Comparison of ENCODE assay signal across 15 cellular contexts in genomic region chr18:23210526-23210925, GRCh38.
DNase-seq lines count a peak whose midpoint lies in the region; ATAC-seq and TF ChIP-seq lines count a peak whose summit lies in the region.
"Had no signal": no experiment of that assay in that cellular context is flagged by ENCODE, and none has a peak within 500 bp of the region (broad histone marks: within the 10 kb centered on the region; RNA-seq: fewer than 3 reads in every experiment).

No MANE protein-coding gene starts in this region.

- H4K8ac ChIP-seq in IMR-90 (ENCODE audit: low read depth in 2 of 2, low read length in 2 of 2), result no peak overlapping the region
- no peak overlapping the region for H4K8ac ChIP-seq in mesendoderm (ENCODE audit: low read depth, low read length)

- intact Hi-C loops in IMR-90 (cut with micrococcal nuclease), result no loop called here

- H4K5ac ChIP-seq in IMR-90 (ENCODE audit: low read depth, low read length) (no peak overlapping the region), mesendoderm (ENCODE audit: low read length) (no peak overlapping the region)

- H2BK20ac ChIP-seq in IMR-90 (ENCODE audit: low read depth, low read length), result no peak overlapping the region

- H2BK15ac ChIP-seq in IMR-90 (ENCODE audit: low read depth, low read length), result no peak overlapping the region
- H2BK15ac ChIP-seq in mesendoderm (replicated peaks; ENCODE audit: low read depth), result no peak overlapping the region

- dilution Hi-C loops in IMR-90 (cut with HindIII; ENCODE audit: low sequenced_read_pairs, unreplicated experiment), result no loop called here

- no peak overlapping the region for H3K4me3 Mint-ChIP-seq in endothelial cell (ENCODE audit: unreplicated experiment)
- H3K4me3 Mint-ChIP-seq: CD8-positive, alpha-beta memory T cell had no signal

- no peak for TF ChIP-seq RAD21 in IMR-90 (IDR thresholded peaks at IDR 0.05; ENCODE audit: low read length)

- H3K9me3 ChIP-seq in IMR-90 (ENCODE audit: control insufficient read depth, insufficient read depth, low read length) (peaks cover 7% of the 10 kb centered on the region), suprapubic skin (no peaks in the 10 kb centered on the region)
- H3K9me3 ChIP-seq: Caco-2 had no signal

- in situ Hi-C loops in IMR-90 (cut with MboI; ENCODE audit: low sequenced_read_pairs), result no loop called here

- H2BK120ac ChIP-seq in IMR-90 (ENCODE audit: low read depth, low read length), result no peak overlapping the region
- no peak overlapping the region for H2BK120ac ChIP-seq in mesendoderm (ENCODE audit: low read depth, low read length)

- H3K4me2 ChIP-seq in IMR-90 (ENCODE audit: low read depth, low read length) (no peak overlapping the region), mesendoderm (ENCODE audit: low read length) (no peak overlapping the region)

- H3K79me1 ChIP-seq in IMR-90 (ENCODE audit: low read depth in 1 of 2, low read length in 2 of 2) (peaks cover 12 to 73% of the 10 kb centered on the region in 2 experiments; a peak in 3 of 4 replicates), mesendoderm (ENCODE audit: low read length) (peaks cover 3% of the 10 kb centered on the region)

- no peak for TF ChIP-seq EP300 in suprapubic skin (IDR thresholded peaks at IDR 0.05)

- DNase-seq in IMR-90 (no peak), caudate nucleus (lab: John Stamatoyannopoulos, UW) (no peak), suprapubic skin (ENCODE audit: low spot score in 2 of 2) (no peak), mesendoderm (no peak), endothelial cell (ENCODE audit: low spot score) (no peak), D341Med (ENCODE audit: low spot score) (no peak)
- DNase-seq: AML-193, Caco-2, DMS53, GM23248 had no signal

- H3K79me2 ChIP-seq in mesendoderm (ENCODE audit: control insufficient read depth, insufficient read depth, low read length), result no peaks in the 10 kb centered on the region

- peaks cover 71% of the 10 kb centered on the region for H3K36me3 Mint-ChIP-seq in endothelial cell (ENCODE audit: low read depth, unreplicated experiment)

- CTCF ChIA-PET in IMR-90 (lab: Yijun Ruan, JAX), result no interaction called here

- ATAC-seq in IMR-90 (ENCODE audit: low read depth) (no peak), esophagus mucosa (peak; percentile 59)
- ATAC-seq: HCT116 had no signal

- H2AK5ac ChIP-seq in IMR-90 (ENCODE audit: low read depth, low read length) (0 out of 2 replicates have a peak overlapping the region, but pooled peaks have one; percentile 7), mesendoderm (ENCODE audit: low read length) (no peak overlapping the region)

- 40% methylated on average over 1 of the region's 7 CpGs; no CpG with 5 or more reads in 1 of the 2 experiments for WGBS in IMR-90 (ENCODE audit: extremely low coverage in 2 of 2, insufficient read length in 1 of 2), 2 experiments
- 62% methylated on average over 7 of the region's 7 CpGs for WGBS in suprapubic skin
- no CpG with 5 or more reads among the region's 7 CpGs for WGBS in mesendoderm (ENCODE audit: extremely low coverage, insufficient coverage, low lambda C conversion rate)

- POLR2A ChIA-PET in IMR-90 (lab: Charles Lee; ENCODE audit: unreplicated experiment), result no interaction called here

- no peak overlapping the region for H2AK9ac ChIP-seq in IMR-90 (replicated peaks; ENCODE audit: low read depth, low read length, poor library complexity)

- H2AFZ ChIP-seq in IMR-90 (replicated peaks; ENCODE audit: low read length, poor library complexity), result no peak overlapping the region
- H2AFZ ChIP-seq: GM23248 had no signal

- H2BK5ac ChIP-seq in IMR-90 (ENCODE audit: low read depth, low read length, poor library complexity, severe bottlenecking) (no peak overlapping the region), mesendoderm (ENCODE audit: low read length) (no peak overlapping the region)

- H3K27me3 ChIP-seq in IMR-90 (ENCODE audit: control insufficient read depth, insufficient read depth, low read length) (no peaks in the 10 kb centered on the region), suprapubic skin (no peaks in the 10 kb centered on the region), mesendoderm (ENCODE audit: insufficient read depth, low read length, poor library complexity) (no peaks in the 10 kb centered on the region)
- H3K27me3 ChIP-seq: BLaER1 had no signal

- no peak overlapping the region for H3K27ac Mint-ChIP-seq in endothelial cell (ENCODE audit: unreplicated experiment)
- H3K27ac Mint-ChIP-seq: CD8-positive, alpha-beta memory T cell had no signal

- no peak overlapping the region for H3K14ac ChIP-seq in IMR-90 (replicated peaks; ENCODE audit: low read depth, low read length)

- no peak overlapping the region for H3K27ac ChIP-seq in IMR-90 (ENCODE audit: insufficient read depth, low read length)
- peak overlapping the region; percentile 93 for H3K27ac ChIP-seq in caudate nucleus (ENCODE audit: low read depth, low read length)
- peak overlapping the region; percentile 4 for H3K27ac ChIP-seq in suprapubic skin
- no peak overlapping the region for H3K27ac ChIP-seq in mesendoderm (ENCODE audit: low read depth, low read length)
- H3K27ac ChIP-seq: 22Rv1, BLaER1, GM23248 had no signal

- H3K23ac ChIP-seq in IMR-90 (ENCODE audit: low read depth, low read length) (no peak overlapping the region), mesendoderm (ENCODE audit: low read length) (no peak overlapping the region)

- no peak overlapping the region for H3K9ac ChIP-seq in IMR-90 (ENCODE audit: low read depth, low read length)
- H3K9ac ChIP-seq in mesendoderm (ENCODE audit: low read length), result no peak overlapping the region
- H3K9ac ChIP-seq: BLaER1, GM23248 had no signal

- no peak overlapping the region for H4K91ac ChIP-seq in IMR-90 (ENCODE audit: insufficient read depth, low read depth, low read length)

- no peaks in the 10 kb centered on the region for H3K9me3 Mint-ChIP-seq in endothelial cell (ENCODE audit: unreplicated experiment)

- H3K36me3 ChIP-seq in IMR-90 (ENCODE audit: control insufficient read depth, insufficient read depth, low read length) (peaks cover 45% of the 10 kb centered on the region), suprapubic skin (peaks cover 11% of the 10 kb centered on the region), mesendoderm (ENCODE audit: control insufficient read depth, insufficient read depth, low read length) (peaks cover 2% of the 10 kb centered on the region)

- no peak overlapping the region for H3K18ac ChIP-seq in IMR-90 (ENCODE audit: low read depth, low read length)
- no peak overlapping the region for H3K18ac ChIP-seq in mesendoderm (ENCODE audit: low read length)

- H3K4ac ChIP-seq in IMR-90 (ENCODE audit: low read depth, low read length) (no peak overlapping the region), mesendoderm (ENCODE audit: low read depth, low read length) (no peak overlapping the region)

- peaks cover 3% of the 10 kb centered on the region for H3K27me3 Mint-ChIP-seq in endothelial cell (ENCODE audit: unreplicated experiment)

- no TSS peak for BruUV-seq in IMR-90 (replicated peaks; lab: Mats Ljungman, UMichigan)

- H3K4me1 Mint-ChIP-seq in endothelial cell (ENCODE audit: unreplicated experiment), result no peaks in the 10 kb centered on the region
- H3K4me1 Mint-ChIP-seq: CD8-positive, alpha-beta memory T cell had no signal

- peaks cover 6% of the 10 kb centered on the region for H4K20me1 ChIP-seq in IMR-90 (ENCODE audit: insufficient read depth, low read length)
- H4K20me1 ChIP-seq: BLaER1 had no signal

- peaks cover 46% of the 10 kb centered on the region for H3K9me1 ChIP-seq in IMR-90 (ENCODE audit: insufficient read depth, low read length)

- H3K56ac ChIP-seq in IMR-90 (ENCODE audit: extremely low read depth, insufficient read depth, low read length) (no peak overlapping the region), mesendoderm (ENCODE audit: low read length) (no peak overlapping the region)

- TF ChIP-seq POLR2A in IMR-90 (IDR thresholded peaks at IDR 0.05; ENCODE audit: low read depth, low read length) (no peak), suprapubic skin (IDR thresholded peaks at IDR 0.05) (no peak)

- H3K4me1 ChIP-seq in IMR-90 (ENCODE audit: control insufficient read depth, insufficient read depth, low read length) (peaks cover 26% of the 10 kb centered on the region), suprapubic skin (peaks cover 46% of the 10 kb centered on the region), mesendoderm (ENCODE audit: control insufficient read depth, low read depth, low read length) (no peaks in the 10 kb centered on the region)
- H3K4me1 ChIP-seq: Caco-2 had no signal

- H3K4me3 ChIP-seq in IMR-90 (ENCODE audit: insufficient read depth, low read depth, low read length) (no peak overlapping the region), suprapubic skin (no peak overlapping the region), mesendoderm (ENCODE audit: low read length) (no peak overlapping the region)
- H3K4me3 ChIP-seq: BLaER1, GM23248 had no signal

- TF ChIP-seq CTCF in IMR-90 (conservative IDR thresholded peaks at IDR 0.05; ENCODE audit: low read depth, low read length), result no peak
- no peak for TF ChIP-seq CTCF in suprapubic skin (IDR thresholded peaks at IDR 0.05)
- no peak for TF ChIP-seq CTCF in endothelial cell (IDR thresholded peaks at IDR 0.05; ENCODE audit: unreplicated experiment)

TF ChIP-seq in IMR-90, 13 proteins besides CTCF, POLR2A, EP300 and RAD21 (continues in another document):
- TF ChIP-seq ELK1 (IDR thresholded peaks at IDR 0.05; ENCODE audit: borderline replicate concordance, low read depth, low read length), result no peak
- no peak for TF ChIP-seq NFE2L2 (IDR thresholded peaks at IDR 0.05; ENCODE audit: low read depth, low read length)
- no peak for TF ChIP-seq USF2 (IDR thresholded peaks at IDR 0.05; ENCODE audit: low read depth, low read length)
- TF ChIP-seq MAFK (IDR thresholded peaks at IDR 0.05; ENCODE audit: low read depth, low read length), result no peak
- no peak for TF ChIP-seq MXI1 (IDR thresholded peaks at IDR 0.05; ENCODE audit: borderline replicate concordance, low read depth, low read length)
- no peak for TF ChIP-seq RCOR1 (IDR thresholded peaks at IDR 0.05; ENCODE audit: insufficient replicate concordance, low read length)
- TF ChIP-seq SMC3 (IDR thresholded peaks at IDR 0.05; ENCODE audit: low read depth, low read length), result no peak

Comparison
In these comparisons a context has a peak if more than half of its experiments do, and no peak if none do; other contexts are left out.
1. H3K27ac ChIP-seq: peak in caudate nucleus (single experiment) and suprapubic skin (single experiment); none in IMR-90 (single experiment) and mesendoderm (single experiment).